13 cellular contexts compared by ENCODE assay signal in the genomic region with DNA sequence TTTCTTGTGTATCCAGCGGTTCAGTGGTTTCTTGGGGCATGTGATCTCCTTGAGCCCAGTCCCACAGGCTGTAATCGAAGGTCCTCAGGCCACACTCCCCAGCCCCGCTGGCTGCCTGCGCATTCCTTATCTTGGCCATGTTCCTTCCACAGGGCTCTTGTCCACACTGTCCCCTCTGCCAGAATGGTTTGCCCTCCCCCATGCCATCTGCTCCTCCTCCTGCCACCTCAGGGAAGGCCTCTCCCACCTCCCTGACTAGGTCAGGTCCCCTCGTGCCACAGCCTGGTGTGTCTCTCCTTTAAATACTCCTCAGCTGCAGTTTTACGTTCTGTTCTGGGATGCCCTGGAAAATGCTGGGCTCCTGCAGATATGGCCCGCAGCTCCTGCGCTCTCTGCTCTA. TPM values are rescaled to one million over a fixed set of nuclear protein-coding genes. Genes with fewer than 3 reads are reported as not detected.
"Had no signal": no experiment of that assay in that cellular context is flagged by ENCODE, and none has a peak within 500 bp of the region (broad histone marks: within the 10 kb centered on the region; RNA-seq: fewer than 3 reads in every experiment).

No MANE protein-coding gene starts in this region.

- H3K27me3 Mint-ChIP-seq: activated T-helper 17 cell treated with anti-CD3 and anti-CD28 coated beads, Interleukin-2, amount 50 U/mL, for 72 hours; T-helper 17 cell had no signal

- H3K9me3 Mint-ChIP-seq: activated T-helper 17 cell treated with anti-CD3 and anti-CD28 coated beads, Interleukin-2, amount 50 U/mL, for 72 hours; brain had no signal

- ATAC-seq: activated T-helper 17 cell treated with anti-CD3 and anti-CD28 coated beads, Interleukin-2, amount 50 U/mL, for 72 hours; foreskin keratinocyte; T-helper 17 cell had no signal

- DNase-seq: activated CD4-positive, alpha-beta T cell treated with anti-CD3 and anti-CD28 coated beads, Interleukin-2, amount 50 U/mL, for 1 hour; activated CD8-positive, alpha-beta memory T cell treated with anti-CD3 and anti-CD28 coated beads for 24 hours; activated naive CD4-positive, alpha-beta T cell treated with anti-CD3 and anti-CD28 coated beads, Interleukin-2, amount 50 U/mL, for 16 hours; central memory CD4-positive, alpha-beta T cell; effector CD8-positive, alpha-beta T cell; foreskin keratinocyte; stimulated activated CD4-positive, alpha-beta T cell treated with anti-CD3 and anti-CD28 coated beads, Interleukin-12 subunit alpha, Interleukin-12 subunit beta, amount 100 ng/mL, for 4 hours; stimulated activated CD4-positive, alpha-beta T cell treated with anti-CD3 and anti-CD28 coated beads, Interleukin-2, amount 100 ng/mL, for 24 hours; T-helper 17 cell had no signal

- H3K4me1 ChIP-seq: foreskin keratinocyte, parathyroid adenoma had no signal

- H3K27ac Mint-ChIP-seq: activated T-helper 17 cell treated with anti-CD3 and anti-CD28 coated beads, Interleukin-2, amount 50 U/mL, for 72 hours; brain had no signal

- H3K4me3 Mint-ChIP-seq: activated T-helper 17 cell treated with anti-CD3 and anti-CD28 coated beads, Interleukin-2, amount 50 U/mL, for 72 hours; brain; T-helper 17 cell had no signal

- H3K27ac ChIP-seq: foreskin keratinocyte, parathyroid adenoma had no signal

- H3K36me3 Mint-ChIP-seq: brain had no signal

RNA-seq across cellular contexts. Expression of gene CETP, which starts 15.5 kb away (rescaled TPM):
- total RNA-seq: activated T-helper 17 cell treated with anti-CD3 and anti-CD28 coated beads, Interleukin-2, amount 50 U/mL, for 72 hours; foreskin keratinocyte; kidney epithelial cell had no signal
- polyA plus RNA-seq: foreskin keratinocyte had no signal
